ENCODE assay signal across 8 cellular contexts in genomic region chr2:224984641-224985040, GRCh38. TPM values are rescaled to one million over a fixed set of nuclear protein-coding genes. Genes with fewer than 3 reads are reported as not detected.
A peak's percentile ranks its signal among the peaks of the same experiment; 100 is the strongest.
DNase-seq lines count a peak whose midpoint lies in the region; ATAC-seq and TF ChIP-seq lines count a peak whose summit lies in the region.

No MANE protein-coding gene starts in this region.

- H3K27me3 Mint-ChIP-seq in CD8-positive, alpha-beta memory T cell = no peaks in the 10 kb centered on the region
- H3K27me3 Mint-ChIP-seq in brain = no peaks in the 10 kb centered on the region
- H3K27me3 Mint-ChIP-seq in osteocyte (ENCODE audit: unreplicated experiment) = no peaks in the 10 kb centered on the region

- no peaks in the 10 kb centered on the region for H3K9me3 Mint-ChIP-seq in CD8-positive, alpha-beta memory T cell
- H3K9me3 Mint-ChIP-seq in brain = no peaks in the 10 kb centered on the region
- H3K9me3 Mint-ChIP-seq in osteocyte (ENCODE audit: unreplicated experiment) = no peaks in the 10 kb centered on the region

- peak overlapping the region; percentile 51 to 96 (median 83) for H3K27ac Mint-ChIP-seq in CD8-positive, alpha-beta memory T cell
- H3K27ac Mint-ChIP-seq in brain (peak overlapping the region in 4 of 5 experiments; percentile 91 to 95 (median 93)), osteocyte (ENCODE audit: unreplicated experiment) (peak overlapping the region; percentile 94)

- H3K27ac ChIP-seq in CD8-positive, alpha-beta memory T cell (ENCODE audit: low read depth, low read length) = no peak overlapping the region

- peak overlapping the region in 6 of 7 donors; percentile 15 to 81 (median 67) for H3K4me3 Mint-ChIP-seq in CD8-positive, alpha-beta memory T cell
- peak overlapping the region; percentile 10 to 86 (median 75) for H3K4me3 Mint-ChIP-seq in brain
- H3K4me3 Mint-ChIP-seq in osteocyte (ENCODE audit: unreplicated experiment) = no peak overlapping the region

- CTCF ChIA-PET in CD8-positive, alpha-beta memory T cell (lab: Charles Lee) = interaction anchor here (0.7 to 9.5 kb wide), 4 partner anchors 16 to 58 kb away, joined by 3 to 64 read pairs (median 4); no protein-coding TSS in a partner anchor

- DNase-seq in CD8-positive, alpha-beta memory T cell = peak in 1 of 5 donors; percentile 6
- DNase-seq in osteocyte (ENCODE audit: extremely low spot score, unreplicated experiment) (no peak), GOT3 (lab: John Stamatoyannopoulos, UW) (no peak), mucosa of descending colon (no peak), SKM-1 treated with dmso at 0.1 percent for 144 hours (lab: John Stamatoyannopoulos, UW; ENCODE audit: unreplicated experiment) (no peak)

- peaks cover 63% of the 10 kb centered on the region for H3K4me1 ChIP-seq in CD8-positive, alpha-beta memory T cell (ENCODE audit: insufficient read depth, low read length)
- peaks cover 4% of the 10 kb centered on the region for H3K4me1 ChIP-seq in mucosa of descending colon (ENCODE audit: low read depth)

- ATAC-seq in HG02610 (IDR thresholded peaks at IDR 0.05; ENCODE audit: unreplicated experiment) (peak; percentile 25), GM19023 (IDR thresholded peaks at IDR 0.05; ENCODE audit: unreplicated experiment) (no peak), mucosa of descending colon (no peak)

- TF ChIP-seq CTCF in brain (conservative IDR thresholded peaks at IDR 0.05) (no peak), osteocyte (IDR thresholded peaks at IDR 0.05) (no peak), mucosa of descending colon (IDR thresholded peaks at IDR 0.05) (no peak)

- intact Hi-C loops in mucosa of descending colon (cut with DNase I, micrococcal nuclease) = no loop called here

- H3K4me1 Mint-ChIP-seq in CD8-positive, alpha-beta memory T cell = peaks cover 82 to 93% (median 92%) of the 10 kb centered on the region in 3 donors
- peaks cover 41% of the 10 kb centered on the region for H3K4me1 Mint-ChIP-seq in brain
- peaks cover 38% of the 10 kb centered on the region for H3K4me1 Mint-ChIP-seq in osteocyte (ENCODE audit: unreplicated experiment)

- peaks cover 0 to 20% (median 6%) of the 10 kb centered on the region in 3 donors for H3K36me3 Mint-ChIP-seq in CD8-positive, alpha-beta memory T cell
- H3K36me3 Mint-ChIP-seq in brain (no peaks in the 10 kb centered on the region), osteocyte (ENCODE audit: unreplicated experiment) (no peaks in the 10 kb centered on the region)

- H3K9me3 ChIP-seq in CD8-positive, alpha-beta memory T cell (ENCODE audit: low read length) = no peaks in the 10 kb centered on the region
- no peaks in the 10 kb centered on the region for H3K9me3 ChIP-seq in mucosa of descending colon

- POLR2A ChIA-PET in CD8-positive, alpha-beta memory T cell (lab: Charles Lee) = interaction anchor here (0.6 to 0.7 kb wide), 3 partner anchors 39 to 56 kb away, joined by 3 to 7 read pairs (median 7); no protein-coding TSS in a partner anchor

- no peak overlapping the region for H3K4me3 ChIP-seq in CD8-positive, alpha-beta memory T cell (ENCODE audit: low read length)
- no peak overlapping the region for H3K4me3 ChIP-seq in mucosa of descending colon

- no peaks in the 10 kb centered on the region for H3K27me3 ChIP-seq in CD8-positive, alpha-beta memory T cell (ENCODE audit: insufficient read depth, low read length, poor library complexity, severe bottlenecking)

- H3K36me3 ChIP-seq in CD8-positive, alpha-beta memory T cell (ENCODE audit: insufficient read depth, low read length) = no peaks in the 10 kb centered on the region
- no peaks in the 10 kb centered on the region for H3K36me3 ChIP-seq in mucosa of descending colon (ENCODE audit: low read depth)

RNA-seq across cellular contexts. Expression of gene DOCK10, which starts 57.6 kb away (rescaled TPM):
- total RNA-seq in CD8-positive, alpha-beta memory T cell = 100 to 1,000 TPM; 135 to 138 TPM
- 52.4 TPM for polyA plus RNA-seq in CD8-positive, alpha-beta memory T cell
- polyA plus RNA-seq in brain (ENCODE audit: insufficient read depth, low read depth, low replicate concordance) = 10.0 TPM
- total RNA-seq in osteocyte = 13.1 and 15.2 TPM in 2 replicates
- total RNA-seq in mucosa of descending colon = 10 to 100 TPM; 13.3 to 20.6 (median 14.7) TPM
